In the genomic region with DNA sequence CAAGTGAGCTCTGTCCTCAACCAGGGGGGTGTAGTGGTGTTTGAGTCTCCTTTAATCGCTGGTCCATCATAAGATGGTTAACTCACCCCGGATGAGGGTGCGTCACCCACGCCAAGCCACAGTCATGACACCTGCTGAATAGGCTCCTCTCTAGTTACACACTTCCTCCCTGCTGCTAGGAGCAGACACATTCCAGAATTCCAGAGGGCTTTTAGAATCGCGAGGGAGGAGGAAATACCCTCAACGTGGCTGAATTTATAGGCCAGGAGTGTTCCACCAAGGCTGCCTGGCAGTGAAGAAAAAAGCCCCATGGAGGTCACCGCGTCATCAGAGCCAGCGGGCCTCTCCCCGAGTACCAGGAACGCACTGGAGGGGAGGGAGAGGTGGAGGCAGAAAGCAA, we compare ENCODE assay signal across 8 cellular contexts. TPM values are rescaled to one million over a fixed set of nuclear protein-coding genes. Genes with fewer than 3 reads are reported as not detected.
DNase-seq lines count a peak whose midpoint lies in the region; ATAC-seq, FAIRE-seq and TF ChIP-seq lines count a peak whose summit lies in the region.

No MANE protein-coding gene starts in this region.

- H3K36me3 ChIP-seq in stomach (peaks cover 0 to 50% (median 36%) of the 10 kb centered on the region in 4 donors), pancreas (no peaks in the 10 kb centered on the region)

- TF ChIP-seq POLR2A in stomach (IDR thresholded peaks at IDR 0.05), result no peak

- no peaks in the 10 kb centered on the region for H3K9me3 Mint-ChIP-seq in activated naive CD4-positive, alpha-beta T cell treated with anti-CD3 and anti-CD28 coated beads for 36 hours

- no peak for FAIRE-seq in pancreas (lab: Jason Lieb, UNC)

- CTCF ChIA-PET in activated naive CD4-positive, alpha-beta T cell treated with anti-CD3 and anti-CD28 coated beads for 36 hours (lab: Charles Lee), result interaction anchor here (0.6 to 7.6 kb wide), 7 partner anchors 18 to 186 kb away, joined by 3 to 48 read pairs (median 6); no protein-coding TSS in a partner anchor

- no peaks in the 10 kb centered on the region for H3K9me3 ChIP-seq in stomach
- H3K9me3 ChIP-seq in pancreas, result no peaks in the 10 kb centered on the region

- peaks cover 20% of the 10 kb centered on the region for H3K36me3 Mint-ChIP-seq in activated naive CD4-positive, alpha-beta T cell treated with anti-CD3 and anti-CD28 coated beads for 36 hours (ENCODE audit: low read depth)

- DNase-seq in activated CD4-positive, alpha-beta T cell treated with anti-CD3 and anti-CD28 coated beads for 48 hours, result peak; percentile 56
- no peak for DNase-seq in activated CD4-positive, alpha-beta T cell treated with anti-CD3 and anti-CD28 coated beads, Interleukin-2, amount 50 U/mL, for 1 hour
- peak; percentile 61 for DNase-seq in activated naive CD4-positive, alpha-beta T cell treated with anti-CD3 and anti-CD28 coated beads for 36 hours
- DNase-seq in kidney glomerular epithelial cell (lab: John Stamatoyannopoulos, UW) (peak; percentile 89), stomach (no peak), germinal center (ENCODE audit: low spot score) (no peak), NCI-H82 treated with DMSO at 0.1 percent for 48 hours (lab: John Stamatoyannopoulos, UW; ENCODE audit: unreplicated experiment) (no peak), pancreas (no peak)

- peak overlapping the region; percentile 77 for H3K4me3 Mint-ChIP-seq in activated naive CD4-positive, alpha-beta T cell treated with anti-CD3 and anti-CD28 coated beads for 36 hours

- no peak for ATAC-seq in pancreas

- peak overlapping the region; percentile 91 for H3K27ac Mint-ChIP-seq in activated naive CD4-positive, alpha-beta T cell treated with anti-CD3 and anti-CD28 coated beads for 36 hours

- peak overlapping the region in 2 of 4 donors; percentile 77 to 83 for H3K4me3 ChIP-seq in stomach
- H3K4me3 ChIP-seq in pancreas, result no peak overlapping the region

- intact Hi-C loops in activated naive CD4-positive, alpha-beta T cell treated with anti-CD3 and anti-CD28 coated beads for 36 hours (cut with micrococcal nuclease), result loop anchor here (5.0 kb wide), 1 partner anchor 1080 kb away; no protein-coding TSS in a partner anchor
- intact Hi-C loops in stomach (cut with DNase I; ENCODE audit: low total_unique reads) (no loop called here), pancreas (cut with DNase I) (no loop called here)

- 42 to 54% (median 46%) methylated on average over 12 of the region's 12 CpGs for WGBS in stomach, 5 donors
- 72% methylated on average over 12 of the region's 12 CpGs for WGBS in pancreas, 2 donors

- H3K27me3 ChIP-seq in stomach (no peaks in the 10 kb centered on the region), pancreas (no peaks in the 10 kb centered on the region)

- peak overlapping the region; percentile 44 to 96 (median 66) for H3K27ac ChIP-seq in stomach
- H3K27ac ChIP-seq in pancreas, result no peak overlapping the region

- TF ChIP-seq CTCF in stomach (IDR thresholded peaks at IDR 0.05) (no peak), pancreas (IDR thresholded peaks at IDR 0.05) (no peak)

- H3K4me1 ChIP-seq in stomach (peaks cover 54 to 69% (median 62%) of the 10 kb centered on the region in 4 donors), pancreas (peaks cover 0 to 6% (median 0%) of the 10 kb centered on the region in 3 donors)

- H3K4me1 Mint-ChIP-seq in activated naive CD4-positive, alpha-beta T cell treated with anti-CD3 and anti-CD28 coated beads for 36 hours (ENCODE audit: low read depth), result peaks cover 69% of the 10 kb centered on the region

- no peak for TF ChIP-seq EP300 in stomach (IDR thresholded peaks at IDR 0.05)

- H3K27me3 Mint-ChIP-seq in activated naive CD4-positive, alpha-beta T cell treated with anti-CD3 and anti-CD28 coated beads for 36 hours (ENCODE audit: low read depth), result no peaks in the 10 kb centered on the region

RNA-seq across cellular contexts. Expression of a gene that starts 5.1 kb away (rescaled TPM):
- total RNA-seq in activated naive CD4-positive, alpha-beta T cell treated with anti-CD3 and anti-CD28 coated beads for 36 hours, result 10 to 100 TPM; 50.4 to 51.1 TPM
- 10 to 100 TPM; 11.3 to 30.4 (median 14.0) TPM for total RNA-seq in stomach
- 100 to 1,000 TPM in 1 of 3 donors, 10 to 100 TPM in 2; 51.0 to 211 (median 65.7) TPM for polyA plus RNA-seq in stomach
- 10 to 100 TPM in 1 of 6 donors, 1 to 10 TPM in 5; 1.7 to 11.2 (median 4.4) TPM for total RNA-seq in pancreas
- polyA plus RNA-seq in pancreas, result 10 to 100 TPM; 15.7 to 20.9 TPM

Comparison
In these comparisons a context has a peak if more than half of its experiments do, and no peak if none do; other contexts are left out.
1. DNase-seq: peak in activated CD4-positive, alpha-beta T cell treated with anti-CD3 and anti-CD28 coated beads for 48 hours (single experiment), activated naive CD4-positive, alpha-beta T cell treated with anti-CD3 and anti-CD28 coated beads for 36 hours (single experiment) and kidney glomerular epithelial cell (single experiment); none in activated CD4-positive, alpha-beta T cell treated with anti-CD3 and anti-CD28 coated beads, Interleukin-2, amount 50 U/mL, for 1 hour (single experiment), stomach (single experiment), germinal center (single experiment), NCI-H82 treated with DMSO at 0.1 percent for 48 hours (single experiment) and pancreas (0 of 6).
2. H3K27ac ChIP-seq: peak in stomach (5 of 5); none in pancreas (0 of 4).